19 cellular contexts compared by ENCODE assay signal in the genomic region with DNA sequence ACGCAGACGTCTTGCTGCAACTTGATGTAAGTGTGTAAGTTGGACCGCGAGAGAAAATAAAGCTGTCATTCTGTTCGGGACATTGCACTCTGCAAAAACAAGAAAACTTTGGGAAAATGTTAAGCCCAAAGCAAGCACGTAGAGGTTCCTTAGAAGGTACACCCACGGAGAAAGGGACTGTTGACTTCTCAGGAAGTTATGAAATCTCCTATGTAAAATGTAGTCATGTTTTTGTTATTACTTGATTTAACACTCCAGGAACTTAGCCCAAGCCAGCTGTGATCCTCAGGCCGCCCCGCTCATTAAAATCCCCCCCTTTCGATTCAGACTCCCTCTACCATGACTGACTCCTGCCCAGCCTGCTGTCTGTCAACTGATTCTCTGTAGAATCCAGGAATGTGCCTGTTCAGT.
DNase-seq lines count a peak whose midpoint lies in the region; TF ChIP-seq lines count a peak whose summit lies in the region.
"Had no signal": no experiment of that assay in that cellular context is flagged by ENCODE, and none has a peak within 500 bp of the region (broad histone marks: within the 10 kb centered on the region; RNA-seq: fewer than 3 reads in every experiment).

No MANE protein-coding gene starts in this region.

- H3K27ac Mint-ChIP-seq in Caco-2 (ENCODE audit: unreplicated experiment) = peak overlapping the region; percentile 8
- peak overlapping the region; percentile 4 for H3K27ac Mint-ChIP-seq in progenitor cell of endocrine pancreas
- H3K27ac Mint-ChIP-seq: activated naive CD8-positive, alpha-beta T cell treated with anti-CD3 and anti-CD28 coated beads, Interleukin-2, amount 50 U/mL, for 24 hours had no signal

- H3K36me3 Mint-ChIP-seq in Caco-2 (ENCODE audit: insufficient read depth, unreplicated experiment) = peaks cover 24% of the 10 kb centered on the region
- H3K36me3 Mint-ChIP-seq in progenitor cell of endocrine pancreas (ENCODE audit: insufficient read depth) = peaks cover 2% of the 10 kb centered on the region

- 76 to 84% methylated on average over 10 of the region's 10 CpGs for WGBS in thyroid gland, 2 donors

- H3K27me3 ChIP-seq in Caco-2 (replicated peaks; ENCODE audit: control insufficient read depth, insufficient read depth, low read length) (no peaks in the 10 kb centered on the region), thyroid gland (no peaks in the 10 kb centered on the region)
- H3K27me3 ChIP-seq: MG63, transverse colon had no signal

- H3K4me1 Mint-ChIP-seq in Caco-2 (ENCODE audit: low read depth, unreplicated experiment) (peaks cover 61% of the 10 kb centered on the region), progenitor cell of endocrine pancreas (ENCODE audit: low read depth) (peaks cover 57% of the 10 kb centered on the region)
- H3K4me1 Mint-ChIP-seq: activated naive CD8-positive, alpha-beta T cell treated with anti-CD3 and anti-CD28 coated beads, Interleukin-2, amount 50 U/mL, for 24 hours had no signal

- H3K27me3 Mint-ChIP-seq in Caco-2 (ENCODE audit: insufficient read depth, unreplicated experiment) (no peaks in the 10 kb centered on the region), progenitor cell of endocrine pancreas (no peaks in the 10 kb centered on the region)
- H3K27me3 Mint-ChIP-seq: activated naive CD8-positive, alpha-beta T cell treated with anti-CD3 and anti-CD28 coated beads, Interleukin-2, amount 50 U/mL, for 24 hours; naive thymus-derived CD8-positive, alpha-beta T cell had no signal

- DNase-seq in Caco-2 = no peak
- peak; percentile 40 for DNase-seq in NB4 (ENCODE audit: low read depth)
- peak; percentile 35 for DNase-seq in epithelial cell of esophagus (ENCODE audit: low read depth)
- no peak for DNase-seq in progenitor cell of endocrine pancreas (ENCODE audit: low spot score, unreplicated experiment)
- no peak for DNase-seq in posterior vena cava (ENCODE audit: low spot score)
- no peak for DNase-seq in thyroid gland
- DNase-seq in activated naive CD4-positive, alpha-beta T cell (lab: John Stamatoyannopoulos, UW) = no peak
- DNase-seq in ACHN = no peak
- DNase-seq: activated CD4-positive, alpha-beta T cell treated with anti-CD3 and anti-CD28 coated beads for 48 hours; activated naive CD8-positive, alpha-beta T cell treated with anti-CD3 and anti-CD28 coated beads, Interleukin-2, amount 50 U/mL, for 24 hours; activated T-cell treated with anti-CD3 and anti-CD28 coated beads, Interleukin-2, amount 50 U/mL, for 4 hours; DMS79; MG63; naive thymus-derived CD8-positive, alpha-beta T cell; NCI-H774; right cardiac atrium; Right ventricle myocardium superior; stimulated activated CD4-positive, alpha-beta T cell treated with anti-CD3 and anti-CD28 coated beads, Interleukin-4, amount 100 ng/mL, for 24 hours; transverse colon had no signal

- no peak overlapping the region for H3K4me3 ChIP-seq in Caco-2 (ENCODE audit: low read depth, low read length)
- H3K4me3 ChIP-seq in NB4 (ENCODE audit: low read depth, low read length) = no peak overlapping the region
- no peak overlapping the region for H3K4me3 ChIP-seq in epithelial cell of esophagus (ENCODE audit: low read length)
- H3K4me3 ChIP-seq in thyroid gland (replicated peaks in 1 of 3) = no peak overlapping the region
- H3K4me3 ChIP-seq: MG63, transverse colon had no signal

- no TSS peak for BruUV-seq in Caco-2 (replicated peaks; lab: Mats Ljungman, UMichigan)

- TF ChIP-seq CTCF in Caco-2 (IDR thresholded peaks at IDR 0.05; ENCODE audit: insufficient read depth in 1 of 2, low read depth in 1 of 2, low read length in 1 of 2, severe bottlenecking in 1 of 2, unreplicated experiment in 1 of 2) (no peak), NB4 (IDR thresholded peaks at IDR 0.05; ENCODE audit: low read depth, low read length) (no peak), epithelial cell of esophagus (IDR thresholded peaks at IDR 0.05; ENCODE audit: insufficient read depth, low read depth, low read length, missing control alignments) (no peak), progenitor cell of endocrine pancreas (IDR thresholded peaks at IDR 0.05; ENCODE audit: unreplicated experiment) (no peak), thyroid gland (IDR thresholded peaks at IDR 0.05) (no peak)

- POLR2A ChIA-PET in Caco-2 (lab: Charles Lee) = no interaction called here

- no peak for TF ChIP-seq POLR2A in NB4 (IDR thresholded peaks at IDR 0.05; ENCODE audit: extremely low read depth, insufficient read length)
- no peak for TF ChIP-seq POLR2A in thyroid gland (IDR thresholded peaks at IDR 0.05)

- H3K4me1 ChIP-seq in Caco-2 (peaks cover 63% of the 10 kb centered on the region), thyroid gland (no peaks in the 10 kb centered on the region)

- intact Hi-C loops in Caco-2 (cut with micrococcal nuclease; ENCODE audit: unreplicated experiment) (no loop called here), posterior vena cava (cut with DNase I) (no loop called here), thyroid gland (cut with DNase I) (no loop called here)

- no peak overlapping the region for H3K27ac ChIP-seq in thyroid gland
- H3K27ac ChIP-seq: transverse colon had no signal

- no peaks in the 10 kb centered on the region for H3K9me3 ChIP-seq in Caco-2
- no peaks in the 10 kb centered on the region for H3K9me3 ChIP-seq in thyroid gland
- H3K9me3 ChIP-seq: MG63, transverse colon had no signal

- no peaks in the 10 kb centered on the region for H3K36me3 ChIP-seq in Caco-2 (ENCODE audit: control insufficient read depth, insufficient read depth, low read length)
- no peaks in the 10 kb centered on the region for H3K36me3 ChIP-seq in thyroid gland
- H3K36me3 ChIP-seq: MG63, transverse colon had no signal

- in situ Hi-C loops in ACHN (cut with HindIII; ENCODE audit: low pct_ligation_motif_present, low pct_unique_long_range_greater_than_20kb, low sequenced_read_pairs) = no loop called here

- H3K9me3 Mint-ChIP-seq in Caco-2 (ENCODE audit: unreplicated experiment) (no peaks in the 10 kb centered on the region), progenitor cell of endocrine pancreas (ENCODE audit: low read depth) (no peaks in the 10 kb centered on the region)
- H3K9me3 Mint-ChIP-seq: activated naive CD8-positive, alpha-beta T cell treated with anti-CD3 and anti-CD28 coated beads, Interleukin-2, amount 50 U/mL, for 24 hours; activated T-cell treated with anti-CD3 and anti-CD28 coated beads, Interleukin-2, amount 50 U/mL, for 4 hours; naive thymus-derived CD8-positive, alpha-beta T cell had no signal

- H3K4me3 Mint-ChIP-seq in Caco-2 (ENCODE audit: unreplicated experiment) (no peak overlapping the region), progenitor cell of endocrine pancreas (ENCODE audit: low read depth) (no peak overlapping the region)
- H3K4me3 Mint-ChIP-seq: activated naive CD8-positive, alpha-beta T cell treated with anti-CD3 and anti-CD28 coated beads, Interleukin-2, amount 50 U/mL, for 24 hours; activated T-cell treated with anti-CD3 and anti-CD28 coated beads, Interleukin-2, amount 50 U/mL, for 4 hours; naive thymus-derived CD8-positive, alpha-beta T cell had no signal

- CTCF ChIA-PET in Caco-2 (lab: Charles Lee) = no interaction called here

Comparison
In these comparisons a context has a peak if more than half of its experiments do, and no peak if none do; other contexts are left out.
1. DNase-seq: peak in NB4 (single experiment) and epithelial cell of esophagus (single experiment); none in Caco-2 (0 of 2), progenitor cell of endocrine pancreas (single experiment), posterior vena cava (single experiment), thyroid gland (0 of 2), activated naive CD4-positive, alpha-beta T cell (0 of 4) and ACHN (single experiment).